In genomic region chr4:81666491-81666890, GRCh38 we compare ENCODE assay signal across 25 cellular contexts.
DNase-seq lines count a peak whose midpoint lies in the region; ATAC-seq and TF ChIP-seq lines count a peak whose summit lies in the region.
"Had no signal": no experiment of that assay in that cellular context is flagged by ENCODE, and none has a peak within 500 bp of the region (broad histone marks: within the 10 kb centered on the region; RNA-seq: fewer than 3 reads in every experiment).

No MANE protein-coding gene starts in this region.

- peak overlapping the region; percentile 76 for H3K27ac ChIP-seq in parathyroid adenoma
- H3K27ac ChIP-seq: dorsolateral prefrontal cortex, heart left ventricle had no signal

- H3K27me3 Mint-ChIP-seq in activated CD4-positive, alpha-beta memory T cell treated with anti-CD3 and anti-CD28 coated beads for 36 hours: peaks cover 2% of the 10 kb centered on the region
- H3K27me3 Mint-ChIP-seq in activated CD4-positive, alpha-beta memory T cell treated with anti-CD3 and anti-CD28 coated beads, Interleukin-2, amount 10 ng/mL, durations not matched to agents 7 days and 5 days: peaks cover 2% of the 10 kb centered on the region
- H3K27me3 Mint-ChIP-seq: activated B cell treated with CpG ODN at 0.5 μM for 24 hours, naive B cell, type B pancreatic cell had no signal

- peak overlapping the region; percentile 20 for H3K27ac Mint-ChIP-seq in activated CD4-positive, alpha-beta memory T cell treated with anti-CD3 and anti-CD28 coated beads for 36 hours
- no peak overlapping the region for H3K27ac Mint-ChIP-seq in activated CD4-positive, alpha-beta memory T cell treated with anti-CD3 and anti-CD28 coated beads, Interleukin-2, amount 10 ng/mL, durations not matched to agents 7 days and 5 days
- H3K27ac Mint-ChIP-seq: activated B cell treated with CpG ODN at 0.5 μM for 24 hours, naive B cell, type B pancreatic cell had no signal

- H3K9ac ChIP-seq in parathyroid adenoma: no peak overlapping the region

- H2AFZ ChIP-seq in parathyroid adenoma: peak overlapping the region; percentile 53

- DNase-seq in activated CD4-positive, alpha-beta memory T cell treated with anti-CD3 and anti-CD28 coated beads for 36 hours: peak; percentile 10
- no peak for DNase-seq in activated CD4-positive, alpha-beta memory T cell treated with anti-CD3 and anti-CD28 coated beads, Interleukin-2, amount 10 ng/mL, durations not matched to agents 7 days and 5 days
- DNase-seq in NCI-H146 (lab: John Stamatoyannopoulos, UW) (peak; percentile 58), cardiac septum (ENCODE audit: low spot score) (no peak), DMS53 (lab: John Stamatoyannopoulos, UW) (no peak)
- DNase-seq: activated B cell treated with CpG ODN at 0.5 μM for 24 hours; activated gamma-delta T cell; central memory CD4-positive, alpha-beta T cell; dorsolateral prefrontal cortex; GOT3; heart left ventricle; KBM-7; left colon; MV-4-11; naive B cell; NCI-H187; NCI-H774; retina; stimulated activated CD4-positive, alpha-beta T cell treated with anti-CD3 and anti-CD28 coated beads, Interleukin-4, amount 100 ng/mL, for 4 hours had no signal

- H3K36me3 Mint-ChIP-seq in activated CD4-positive, alpha-beta memory T cell treated with anti-CD3 and anti-CD28 coated beads for 36 hours: no peaks in the 10 kb centered on the region
- no peaks in the 10 kb centered on the region for H3K36me3 Mint-ChIP-seq in activated CD4-positive, alpha-beta memory T cell treated with anti-CD3 and anti-CD28 coated beads, Interleukin-2, amount 10 ng/mL, durations not matched to agents 7 days and 5 days (ENCODE audit: low read depth)
- H3K36me3 Mint-ChIP-seq: naive B cell, type B pancreatic cell had no signal

- H3K4me1 ChIP-seq in parathyroid adenoma: peaks cover 25% of the 10 kb centered on the region

- POLR2A ChIA-PET in activated CD4-positive, alpha-beta memory T cell treated with anti-CD3 and anti-CD28 coated beads for 36 hours (lab: Charles Lee): interaction anchor here (0.5 to 1.7 kb wide), 2 partner anchors 80 to 196 kb away, joined by 3 to 5 read pairs; no protein-coding TSS in a partner anchor
- POLR2A ChIA-PET in activated CD4-positive, alpha-beta memory T cell treated with anti-CD3 and anti-CD28 coated beads, Interleukin-2, amount 10 ng/mL, durations not matched to agents 7 days and 5 days (lab: Charles Lee): no interaction called here

- H3K27me3 ChIP-seq in parathyroid adenoma (ENCODE audit: control insufficient read depth, insufficient read depth, low read length): no peaks in the 10 kb centered on the region
- H3K27me3 ChIP-seq: dorsolateral prefrontal cortex, heart left ventricle had no signal

- H3K4me2 ChIP-seq in parathyroid adenoma (ENCODE audit: low read length): peak overlapping the region; percentile 39
- H3K4me2 ChIP-seq: smooth muscle cell had no signal

- ATAC-seq in GM18867 (IDR thresholded peaks at IDR 0.05; ENCODE audit: unreplicated experiment) (peak; percentile 70), HG03342 (IDR thresholded peaks at IDR 0.05; ENCODE audit: unreplicated experiment) (no peak)
- ATAC-seq: left colon, SK-N-SH treated with all-trans-retinoic acid at 6 μM for 48 hours had no signal

- no peaks in the 10 kb centered on the region for H3K36me3 ChIP-seq in parathyroid adenoma (ENCODE audit: control insufficient read depth, insufficient read depth, low read length)
- H3K36me3 ChIP-seq: heart left ventricle had no signal

- intact Hi-C loops in activated CD4-positive, alpha-beta memory T cell treated with anti-CD3 and anti-CD28 coated beads for 36 hours (cut with micrococcal nuclease): loop anchor here (1.0 kb wide), 1 partner anchor 14 kb away; no protein-coding TSS in a partner anchor
- intact Hi-C loops in cardiac septum (cut with DNase I): no loop called here

- H3K79me2 ChIP-seq in parathyroid adenoma: no peaks in the 10 kb centered on the region

- no peak overlapping the region for H3K4me3 ChIP-seq in parathyroid adenoma (ENCODE audit: low read depth, low read length)
- H3K4me3 ChIP-seq: dorsolateral prefrontal cortex, heart left ventricle, smooth muscle cell had no signal

- H3K9me3 Mint-ChIP-seq in activated CD4-positive, alpha-beta memory T cell treated with anti-CD3 and anti-CD28 coated beads for 36 hours: no peaks in the 10 kb centered on the region
- H3K9me3 Mint-ChIP-seq in activated CD4-positive, alpha-beta memory T cell treated with anti-CD3 and anti-CD28 coated beads, Interleukin-2, amount 10 ng/mL, durations not matched to agents 7 days and 5 days: no peaks in the 10 kb centered on the region
- H3K9me3 Mint-ChIP-seq: activated B cell treated with CpG ODN at 0.5 μM for 24 hours, naive B cell, type B pancreatic cell had no signal

- CTCF ChIA-PET in activated CD4-positive, alpha-beta memory T cell treated with anti-CD3 and anti-CD28 coated beads for 36 hours (lab: Charles Lee): interaction anchor here (1.6 kb wide), 1 partner anchor 11 kb away, joined by 4 read pairs; no protein-coding TSS in a partner anchor
- CTCF ChIA-PET in activated CD4-positive, alpha-beta memory T cell treated with anti-CD3 and anti-CD28 coated beads, Interleukin-2, amount 10 ng/mL, durations not matched to agents 7 days and 5 days (lab: Charles Lee): no interaction called here

- H3K4me3 Mint-ChIP-seq in activated CD4-positive, alpha-beta memory T cell treated with anti-CD3 and anti-CD28 coated beads for 36 hours: no peak overlapping the region
- H3K4me3 Mint-ChIP-seq in activated CD4-positive, alpha-beta memory T cell treated with anti-CD3 and anti-CD28 coated beads, Interleukin-2, amount 10 ng/mL, durations not matched to agents 7 days and 5 days: no peak overlapping the region
- H3K4me3 Mint-ChIP-seq: activated B cell treated with CpG ODN at 0.5 μM for 24 hours, naive B cell, type B pancreatic cell had no signal

- no peak for TF ChIP-seq CTCF in parathyroid adenoma (IDR thresholded peaks at IDR 0.05)

- no peaks in the 10 kb centered on the region for H3K9me3 ChIP-seq in parathyroid adenoma (ENCODE audit: control insufficient read depth, low read length)
- H3K9me3 ChIP-seq: heart left ventricle had no signal

- peaks cover 15% of the 10 kb centered on the region for H3K4me1 Mint-ChIP-seq in activated CD4-positive, alpha-beta memory T cell treated with anti-CD3 and anti-CD28 coated beads for 36 hours (ENCODE audit: low read depth)
- no peaks in the 10 kb centered on the region for H3K4me1 Mint-ChIP-seq in activated CD4-positive, alpha-beta memory T cell treated with anti-CD3 and anti-CD28 coated beads, Interleukin-2, amount 10 ng/mL, durations not matched to agents 7 days and 5 days
- H3K4me1 Mint-ChIP-seq: activated B cell treated with CpG ODN at 0.5 μM for 24 hours had no signal

Comparison
In these comparisons a context has a peak if more than half of its experiments do, and no peak if none do; other contexts are left out.
1. DNase-seq: peak in activated CD4-positive, alpha-beta memory T cell treated with anti-CD3 and anti-CD28 coated beads for 36 hours (single experiment) and NCI-H146 (single experiment); none in activated CD4-positive, alpha-beta memory T cell treated with anti-CD3 and anti-CD28 coated beads, Interleukin-2, amount 10 ng/mL, durations not matched to agents 7 days and 5 days (single experiment), cardiac septum (single experiment) and DMS53 (single experiment).